20 cellular contexts compared by ENCODE assay signal in the genomic region with DNA sequence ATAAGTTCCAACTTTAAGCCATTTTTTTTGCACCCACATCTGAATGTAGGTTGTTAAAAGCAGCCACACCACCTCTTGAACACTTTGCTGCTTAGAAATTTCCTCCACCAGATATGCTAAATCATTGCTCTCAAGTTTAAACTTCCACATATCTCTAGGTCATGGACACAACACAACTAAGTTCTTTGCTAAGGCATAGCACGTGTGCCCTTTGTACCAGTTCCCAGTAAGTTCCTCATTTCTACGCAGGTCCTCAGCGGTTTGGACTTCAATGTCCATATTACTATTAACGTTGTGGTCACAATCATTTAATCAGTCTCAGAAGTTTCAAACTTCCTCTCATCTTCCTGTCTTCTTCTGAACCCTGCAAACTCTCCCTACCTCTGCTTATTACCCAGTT.
"Had no signal": no experiment of that assay in that cellular context is flagged by ENCODE, and none has a peak within 500 bp of the region (broad histone marks: within the 10 kb centered on the region; RNA-seq: fewer than 3 reads in every experiment).

No MANE protein-coding gene starts in this region.

- ATAC-seq: activated CD8-positive, alpha-beta T cell treated with anti-CD3 and anti-CD28 coated beads, Interleukin-2, amount 10 ng/mL, durations not matched to agents 7 days and 5 days; left lobe of liver; sciatic nerve had no signal

- H3K27me3 ChIP-seq: neural progenitor cell had no signal

- H3K36me3 ChIP-seq: neural progenitor cell, thoracic aorta, WERI-Rb-1 had no signal

- H3K27ac ChIP-seq: neural progenitor cell, thoracic aorta, WERI-Rb-1 had no signal

- H3K4me2 ChIP-seq: neural progenitor cell had no signal

- H3K4me1 ChIP-seq: neural progenitor cell had no signal

- H2AFZ ChIP-seq: neural progenitor cell had no signal

- H3K9ac ChIP-seq: neural progenitor cell had no signal

- H3K4me3 ChIP-seq: lung, neural progenitor cell, thoracic aorta had no signal

- H3K9me3 ChIP-seq: thoracic aorta had no signal

- DNase-seq: activated CD4-positive, alpha-beta T cell treated with anti-CD3 and anti-CD28 coated beads, Interleukin-2, amount 10 ng/mL, durations not matched to agents 7 days and 5 days; activated CD4-positive, CD25-positive, alpha-beta regulatory T cell treated with anti-CD3 and anti-CD28 coated beads, Interleukin-2, amount 50 U/mL, for 72 hours; activated CD8-positive, alpha-beta T cell treated with anti-CD3 and anti-CD28 coated beads, Interleukin-2, amount 10 ng/mL, durations not matched to agents 7 days and 5 days; activated gamma-delta T cell treated with Interleukin-2 at 50 U/mL for 16 hours; aorta; dermis blood vessel endothelial cell; effector CD8-positive, alpha-beta T cell; erythroblast; foreskin fibroblast; kidney; naive B cell; stimulated activated CD4-positive, alpha-beta T cell treated with anti-CD3 and anti-CD28 coated beads, Interleukin-2, amount 100 ng/mL, for 48 hours; stimulated activated naive CD4-positive, alpha-beta T cell; T1000; WERI-Rb-1 had no signal
